ENCODE assay signal across 24 cellular contexts in genomic region chr18:61616111-61616610, GRCh38.
"Had no signal": no experiment of that assay in that cellular context is flagged by ENCODE, and none has a peak within 500 bp of the region (broad histone marks: within the 10 kb centered on the region; RNA-seq: fewer than 3 reads in every experiment).

No MANE protein-coding gene starts in this region.

- DNase-seq: activated CD4-positive, alpha-beta memory T cell treated with anti-CD3 and anti-CD28 coated beads, Interleukin-2, amount 10 ng/mL, durations not matched to agents 7 days and 5 days; activated CD4-positive, alpha-beta T cell treated with anti-CD3 and anti-CD28 coated beads for 1 hour; activated CD4-positive, alpha-beta T cell treated with anti-CD3 and anti-CD28 coated beads for 4 hours; activated CD4-positive, alpha-beta T cell treated with anti-CD3 and anti-CD28 coated beads, Interleukin-2, amount 10 ng/mL, durations not matched to agents 7 days and 5 days; activated CD4-positive, alpha-beta T cell treated with anti-CD3 and anti-CD28 coated beads, Interleukin-2, amount 50 U/mL, for 4 hours; activated CD8-positive, alpha-beta memory T cell treated with anti-CD3 and anti-CD28 coated beads, Interleukin-2, amount 50 U/mL, for 48 hours; activated gamma-delta T cell; activated naive CD4-positive, alpha-beta T cell treated with anti-CD3 and anti-CD28 coated beads, Interleukin-2, amount 50 U/mL, for 16 hours; activated naive CD4-positive, alpha-beta T cell treated with Interleukin-2 at 50 U/mL for 16 hours; activated T-cell treated with anti-CD3 and anti-CD28 coated beads for 4 hours; activated T-cell treated with anti-CD3 and anti-CD28 coated beads, Interleukin-2, amount 50 U/mL, for 24 hours; activated T-cell treated with anti-CD3 and anti-CD28 coated beads, Interleukin-2, amount 50 U/mL, for 72 hours; amniotic stem cell; anterior cingulate cortex; brain microvascular endothelial cell; dorsolateral prefrontal cortex; effector memory CD4-positive, alpha-beta T cell; endodermal cell; foreskin fibroblast; head of caudate nucleus; T-helper 17 cell; T1000 had no signal

- H3K36me3 ChIP-seq: brain microvascular endothelial cell had no signal

- ATAC-seq: activated T-cell treated with anti-CD3 and anti-CD28 coated beads, Interleukin-2, amount 50 U/mL, for 72 hours; esophagus mucosa; T-helper 17 cell had no signal

- H3K4me3 ChIP-seq: coronary artery, dorsolateral prefrontal cortex had no signal

- H3K27ac ChIP-seq: brain microvascular endothelial cell, coronary artery, dorsolateral prefrontal cortex had no signal

- H3K27me3 ChIP-seq: brain microvascular endothelial cell had no signal
